ENCODE assay signal across 34 cellular contexts in genomic region chr17:66152756-66153155, GRCh38. TPM values are rescaled to one million over a fixed set of nuclear protein-coding genes. Genes with fewer than 3 reads are reported as not detected.
DNase-seq lines count a peak whose midpoint lies in the region; ATAC-seq and TF ChIP-seq lines count a peak whose summit lies in the region.
"Had no signal": no experiment of that assay in that cellular context is flagged by ENCODE, and none has a peak within 500 bp of the region (broad histone marks: within the 10 kb centered on the region; RNA-seq: fewer than 3 reads in every experiment).

No MANE protein-coding gene starts in this region.

- H3K79me2 ChIP-seq in mammary epithelial cell (ENCODE audit: insufficient read depth, low read length), result no peaks in the 10 kb centered on the region
- H3K79me2 ChIP-seq in smooth muscle cell (ENCODE audit: low read depth), result no peaks in the 10 kb centered on the region
- H3K79me2 ChIP-seq: hepatocyte, parathyroid adenoma had no signal

- H3K4me3 Mint-ChIP-seq in MCF 10A (ENCODE audit: unreplicated experiment), result no peak overlapping the region
- H3K4me3 Mint-ChIP-seq: activated B cell treated with CpG ODN at 0.5 μM for 24 hours; stimulated activated naive CD8-positive, alpha-beta T cell treated with anti-CD3 and anti-CD28 coated beads, Interleukin-15, amount 100 ng/mL, for 72 hours had no signal

- H3K4me2 ChIP-seq in mammary epithelial cell (ENCODE audit: insufficient read depth, low read depth, low read length) (no peak overlapping the region), smooth muscle cell (no peak overlapping the region)
- H3K4me2 ChIP-seq: hepatocyte had no signal

- H3F3A ChIP-seq in smooth muscle cell (ENCODE audit: low read depth), result no peaks in the 10 kb centered on the region

- H3K9me3 ChIP-seq in mammary epithelial cell (replicated peaks; ENCODE audit: insufficient read depth, low read length) (no peaks in the 10 kb centered on the region), smooth muscle cell (replicated peaks; ENCODE audit: low read depth) (no peaks in the 10 kb centered on the region), gastrocnemius medialis (no peaks in the 10 kb centered on the region), upper lobe of right lung (no peaks in the 10 kb centered on the region)
- H3K9me3 ChIP-seq: gastroesophageal sphincter, right atrium auricular region, thoracic aorta had no signal

- POLR2A ChIA-PET in MCF 10A (lab: Yijun Ruan, JAX), result no interaction called here

- 88% methylated on average over 2 of the region's 2 CpGs for WGBS in mammary epithelial cell (ENCODE audit: low coverage, missing lambda C conversion rate)
- WGBS in smooth muscle cell (ENCODE audit: low lambda C conversion rate), result 28% methylated on average over 2 of the region's 2 CpGs

- TF ChIP-seq CTCF in mammary epithelial cell (conservative IDR thresholded peaks at IDR 0.05 in 1 of 2, IDR thresholded peaks at IDR 0.05 in 1 of 2; ENCODE audit: extremely low read depth in 1 of 2, insufficient read depth in 1 of 2, low read depth in 1 of 2, low read length in 2 of 2) (no peak), MCF 10A (IDR thresholded peaks at IDR 0.05; ENCODE audit: unreplicated experiment) (no peak), foreskin fibroblast (IDR thresholded peaks at IDR 0.05; ENCODE audit: low read depth, low read length) (no peak), smooth muscle cell (IDR thresholded peaks at IDR 0.05; ENCODE audit: borderline replicate concordance, insufficient read depth, poor library complexity, severe bottlenecking) (no peak), gastrocnemius medialis (IDR thresholded peaks at IDR 0.05 in 4 of 5, conservative IDR thresholded peaks at IDR 0.05 in 1 of 5) (no peak), upper lobe of right lung (IDR thresholded peaks at IDR 0.05) (no peak)

- H3K9me3 Mint-ChIP-seq in MCF 10A (ENCODE audit: unreplicated experiment), result peaks cover 8% of the 10 kb centered on the region

- BruUV-seq in mammary epithelial cell (replicated peaks; lab: Mats Ljungman, UMichigan) (no TSS peak), MCF 10A (replicated peaks; lab: Mats Ljungman, UMichigan) (no TSS peak)

- H3K4me3 ChIP-seq in mammary epithelial cell (replicated peaks in 1 of 3; ENCODE audit: insufficient read depth in 1 of 3, low read depth in 2 of 3, low read length in 3 of 3) (no peak overlapping the region), foreskin fibroblast (ENCODE audit: low read depth in 1 of 2, low read length in 2 of 2) (no peak overlapping the region), smooth muscle cell (no peak overlapping the region), gastrocnemius medialis (no peak overlapping the region), upper lobe of right lung (no peak overlapping the region)
- H3K4me3 ChIP-seq: gastroesophageal sphincter, hepatocyte, lung, right atrium auricular region, spleen, thoracic aorta had no signal

- intact Hi-C loops in mammary epithelial cell (cut with micrococcal nuclease), result no loop called here
- intact Hi-C loops in MCF 10A (cut with micrococcal nuclease), result no loop called here
- intact Hi-C loops in gastrocnemius medialis (cut with DNase I; ENCODE audit: low total_unique reads), result no loop called here
- intact Hi-C loops in upper lobe of right lung (cut with DNase I), result no loop called here

- no peak overlapping the region for H3K27ac Mint-ChIP-seq in MCF 10A (ENCODE audit: low read depth, unreplicated experiment)
- H3K27ac Mint-ChIP-seq: activated B cell treated with CpG ODN at 0.5 μM for 24 hours; activated naive CD4-positive, alpha-beta T cell treated with anti-CD3 and anti-CD28 coated beads, Interleukin-2, amount 50 U/mL, for 72 hours; CD4-positive, CD25-positive, alpha-beta regulatory T cell; stimulated activated naive CD8-positive, alpha-beta T cell treated with anti-CD3 and anti-CD28 coated beads, Interleukin-15, amount 100 ng/mL, for 72 hours had no signal

- H3K9ac ChIP-seq in mammary epithelial cell (ENCODE audit: insufficient read depth, low read length), result no peak overlapping the region
- no peak overlapping the region for H3K9ac ChIP-seq in smooth muscle cell (ENCODE audit: low read depth)
- H3K9ac ChIP-seq: parathyroid adenoma had no signal

- H3K36me3 Mint-ChIP-seq in MCF 10A (ENCODE audit: insufficient read depth, unreplicated experiment), result no peaks in the 10 kb centered on the region
- H3K36me3 Mint-ChIP-seq: CD4-positive, CD25-positive, alpha-beta regulatory T cell had no signal

- peak; percentile 2 for DNase-seq in mammary epithelial cell
- no peak for DNase-seq in MCF 10A (ENCODE audit: unreplicated experiment)
- peak; percentile 32 for DNase-seq in astrocyte of the hippocampus (ENCODE audit: low read depth, low spot score)
- peak; percentile 44 to 68 for DNase-seq in foreskin fibroblast
- no peak for DNase-seq in smooth muscle cell (lab: John Stamatoyannopoulos, UW; ENCODE audit: unreplicated experiment)
- no peak for DNase-seq in gastrocnemius medialis
- no peak for DNase-seq in upper lobe of right lung
- DNase-seq: activated B cell treated with CpG ODN at 0.5 μM for 24 hours; activated CD4-positive, alpha-beta T cell treated with anti-CD3 and anti-CD28 coated beads, Interleukin-2, amount 50 U/mL, for 1 hour; activated effector memory CD4-positive, alpha-beta T cell treated with Interleukin-2 at 50 U/mL for 16 hours; activated T-cell treated with anti-CD3 and anti-CD28 coated beads, Interleukin-2, amount 50 U/mL, for 1 hour; Calu3; caudate nucleus; CD4-positive, CD25-positive, alpha-beta regulatory T cell; cortex of kidney; DMS79 treated with DMSO at 0.1 percent for 48 hours; effector memory CD4-positive, alpha-beta T cell; left cardiac atrium; NCI-H1092; NCI-H187; spleen; stimulated activated CD4-positive, alpha-beta T cell treated with anti-CD3 and anti-CD28 coated beads, Interleukin-2, amount 100 ng/mL, for 24 hours; stimulated activated naive CD8-positive, alpha-beta T cell treated with anti-CD3 and anti-CD28 coated beads, Interleukin-15, amount 100 ng/mL, for 72 hours; T1000 had no signal

- no peaks in the 10 kb centered on the region for H3K36me3 ChIP-seq in mammary epithelial cell (ENCODE audit: insufficient read depth, low read length)
- peaks cover 4% of the 10 kb centered on the region for H3K36me3 ChIP-seq in smooth muscle cell (ENCODE audit: low read depth)
- no peaks in the 10 kb centered on the region for H3K36me3 ChIP-seq in gastrocnemius medialis
- H3K36me3 ChIP-seq in upper lobe of right lung, result no peaks in the 10 kb centered on the region
- H3K36me3 ChIP-seq: right atrium auricular region, spleen, thoracic aorta had no signal

- dilution Hi-C loops in mammary epithelial cell (cut with HindIII; ENCODE audit: low sequenced_read_pairs), result no loop called here

- H4K20me1 ChIP-seq in mammary epithelial cell (ENCODE audit: insufficient read depth, low read length) (no peaks in the 10 kb centered on the region), smooth muscle cell (ENCODE audit: low read depth) (no peaks in the 10 kb centered on the region)

- H3K27ac ChIP-seq in mammary epithelial cell (ENCODE audit: insufficient read depth, low read depth, low read length), result no peak overlapping the region
- H3K27ac ChIP-seq in smooth muscle cell (ENCODE audit: low read depth), result peak overlapping the region; percentile 70
- no peak overlapping the region for H3K27ac ChIP-seq in gastrocnemius medialis
- no peak overlapping the region for H3K27ac ChIP-seq in upper lobe of right lung
- H3K27ac ChIP-seq: 22Rv1, gastroesophageal sphincter, hepatocyte, parathyroid adenoma, right atrium auricular region, RWPE1, spleen, thoracic aorta had no signal

- H2AFZ ChIP-seq in mammary epithelial cell (ENCODE audit: low read depth, low read length), result no peak overlapping the region
- H2AFZ ChIP-seq in smooth muscle cell (ENCODE audit: low read depth), result no peak overlapping the region
- H2AFZ ChIP-seq: hepatocyte, parathyroid adenoma had no signal

- in situ Hi-C loops in mammary epithelial cell (cut with MboI; ENCODE audit: low sequenced_read_pairs in 2 of 2) (loop anchor here in 1 of 2 donors (25.0 kb wide), 1 partner anchor 915 kb away; no protein-coding TSS in a partner anchor), gastrocnemius medialis (cut with MboI; ENCODE audit: low sequenced_read_pairs in 4 of 4) (loop anchor here in 2 of 4 donors (25.0 kb wide), 1 partner anchor 865 kb away; no protein-coding TSS in a partner anchor)

- H3K27me3 Mint-ChIP-seq in MCF 10A (ENCODE audit: insufficient read depth, unreplicated experiment), result no peaks in the 10 kb centered on the region
- H3K27me3 Mint-ChIP-seq: activated B cell treated with CpG ODN at 0.5 μM for 24 hours; stimulated activated naive CD8-positive, alpha-beta T cell treated with anti-CD3 and anti-CD28 coated beads, Interleukin-15, amount 100 ng/mL, for 72 hours had no signal

- ATAC-seq in GM19324 (IDR thresholded peaks at IDR 0.05; ENCODE audit: low FRiP score, unreplicated experiment) (no peak), gastrocnemius medialis (no peak), upper lobe of right lung (no peak)
- ATAC-seq: activated naive CD4-positive, alpha-beta T cell treated with anti-CD3 and anti-CD28 coated beads, Interleukin-2, amount 50 U/mL, for 72 hours; gastroesophageal sphincter; left cardiac atrium; stimulated activated naive CD8-positive, alpha-beta T cell treated with anti-CD3 and anti-CD28 coated beads, Interleukin-15, amount 100 ng/mL, for 72 hours had no signal

- CTCF ChIA-PET in mammary epithelial cell (lab: Charles Lee; ENCODE audit: low non-redundant PET), result no interaction called here
- CTCF ChIA-PET in MCF 10A (lab: Yijun Ruan, JAX), result no interaction called here

- H3K4me1 ChIP-seq in mammary epithelial cell (ENCODE audit: insufficient read depth, low read length), result no peaks in the 10 kb centered on the region
- H3K4me1 ChIP-seq in smooth muscle cell (ENCODE audit: low read depth), result no peaks in the 10 kb centered on the region
- H3K4me1 ChIP-seq in gastrocnemius medialis, result no peaks in the 10 kb centered on the region
- H3K4me1 ChIP-seq in upper lobe of right lung, result no peaks in the 10 kb centered on the region
- H3K4me1 ChIP-seq: gastroesophageal sphincter, parathyroid adenoma, right atrium auricular region, spleen had no signal

- no peak for TF ChIP-seq POLR2A in gastrocnemius medialis (IDR thresholded peaks at IDR 0.05)

- no peaks in the 10 kb centered on the region for H3K27me3 ChIP-seq in mammary epithelial cell (ENCODE audit: insufficient read depth, low read length)
- H3K27me3 ChIP-seq in smooth muscle cell (ENCODE audit: low read depth), result no peaks in the 10 kb centered on the region
- no peaks in the 10 kb centered on the region for H3K27me3 ChIP-seq in gastrocnemius medialis
- no peaks in the 10 kb centered on the region for H3K27me3 ChIP-seq in upper lobe of right lung
- H3K27me3 ChIP-seq: gastroesophageal sphincter, hepatocyte, right atrium auricular region, spleen had no signal

- no peaks in the 10 kb centered on the region for H3K4me1 Mint-ChIP-seq in MCF 10A (ENCODE audit: insufficient read depth, unreplicated experiment)

RNA-seq across cellular contexts. Expression of gene CEP112, which starts 39.2 kb away (rescaled TPM):
- total RNA-seq in mammary epithelial cell (10 to 100 TPM in 1 of 2 donors, 1 to 10 TPM in 1; 4.0 to 11.1 TPM), MCF 10A (2022) (8.1 and 12.5 TPM in 2 replicates), smooth muscle cell (8.3 and 11.6 TPM in 2 replicates), gastrocnemius medialis (1 to 10 TPM; 6.1 to 8.7 (median 7.1) TPM), upper lobe of right lung (32.9 TPM)
- polyA plus RNA-seq in mammary epithelial cell (2.0 TPM), smooth muscle cell (8.7 and 9.9 TPM in 2 replicates)
- polyA minus RNA-seq in mammary epithelial cell, result 4.5 TPM

Comparison
In these comparisons a context has a peak if more than half of its experiments do, and no peak if none do; other contexts are left out.
1. DNase-seq: peak in mammary epithelial cell (single experiment), astrocyte of the hippocampus (single experiment) and foreskin fibroblast (2 of 2); none in MCF 10A (single experiment), smooth muscle cell (single experiment), gastrocnemius medialis (0 of 2) and upper lobe of right lung (single experiment).